35 cellular contexts compared by ENCODE assay signal in genomic region chr6:158095671-158096070, GRCh38.
"Had no signal": no experiment of that assay in that cellular context is flagged by ENCODE, and none has a peak within 500 bp of the region (broad histone marks: within the 10 kb centered on the region; RNA-seq: fewer than 3 reads in every experiment).

No MANE protein-coding gene starts in this region.

- H3K4me3 Mint-ChIP-seq: activated CD4-positive, alpha-beta T cell treated with anti-CD3 and anti-CD28 coated beads, Interleukin-2, amount 10 ng/mL, durations not matched to agents 24 days and 14 days; activated CD8-positive, alpha-beta T cell treated with anti-CD3 and anti-CD28 coated beads for 36 hours; activated naive CD4-positive, alpha-beta T cell treated with anti-CD3 and anti-CD28 coated beads, Interleukin-2, amount 50 U/mL, for 24 hours; activated naive CD8-positive, alpha-beta T cell treated with anti-CD3 and anti-CD28 coated beads, Interleukin-2, amount 10 ng/mL, durations not matched to agents 7 days and 5 days; activated T-cell treated with anti-CD3 and anti-CD28 coated beads, Interleukin-2, amount 50 U/mL, for 72 hours; central memory CD8-positive, alpha-beta T cell had no signal

- FAIRE-seq: RCC 7860, TTC549 had no signal

- H3K9me3 ChIP-seq: ascending aorta had no signal

- H3K4me2 ChIP-seq: PC-9 had no signal

- H3K4me3 ChIP-seq: ascending aorta, cardiac muscle cell, PC-9 had no signal

- H3K36me3 ChIP-seq: cardiac muscle cell had no signal

- H3K27ac ChIP-seq: ascending aorta, cardiac muscle cell, PC-9, RWPE1 had no signal

- H3K27me3 ChIP-seq: ascending aorta, cardiac muscle cell had no signal

- H3K9me3 Mint-ChIP-seq: activated CD4-positive, alpha-beta T cell treated with anti-CD3 and anti-CD28 coated beads, Interleukin-2, amount 10 ng/mL, durations not matched to agents 24 days and 14 days; activated CD8-positive, alpha-beta T cell treated with anti-CD3 and anti-CD28 coated beads for 36 hours; activated naive CD4-positive, alpha-beta T cell treated with anti-CD3 and anti-CD28 coated beads, Interleukin-2, amount 50 U/mL, for 24 hours; activated naive CD8-positive, alpha-beta T cell treated with anti-CD3 and anti-CD28 coated beads, Interleukin-2, amount 10 ng/mL, durations not matched to agents 7 days and 5 days; activated T-cell treated with anti-CD3 and anti-CD28 coated beads, Interleukin-2, amount 50 U/mL, for 72 hours; activated T-helper 2 cell treated with anti-CD3 and anti-CD28 coated beads, Interferon-gamma antibody, Interleukin-2, Interleukin-4, amounts not matched to agents 10 μg/mL and 5 μg/mL and 100 μg/mL, durations not matched to agents 14 hours and 24 hours and 36 hours; central memory CD8-positive, alpha-beta T cell had no signal

- H3K27me3 Mint-ChIP-seq: activated CD4-positive, alpha-beta T cell treated with anti-CD3 and anti-CD28 coated beads, Interleukin-2, amount 10 ng/mL, durations not matched to agents 24 days and 14 days; activated CD8-positive, alpha-beta T cell treated with anti-CD3 and anti-CD28 coated beads for 36 hours; activated naive CD4-positive, alpha-beta T cell treated with anti-CD3 and anti-CD28 coated beads, Interleukin-2, amount 50 U/mL, for 24 hours; activated naive CD8-positive, alpha-beta T cell treated with anti-CD3 and anti-CD28 coated beads, Interleukin-2, amount 10 ng/mL, durations not matched to agents 7 days and 5 days; central memory CD8-positive, alpha-beta T cell had no signal

- ATAC-seq: activated CD8-positive, alpha-beta T cell treated with anti-CD3 and anti-CD28 coated beads for 36 hours; activated T-cell treated with anti-CD3 and anti-CD28 coated beads, Interleukin-2, amount 50 U/mL, for 72 hours; Right ventricle myocardium inferior; SK-N-SH treated with all-trans-retinoic acid at 6 μM for 48 hours had no signal

- H3K27ac Mint-ChIP-seq: activated CD4-positive, alpha-beta T cell treated with anti-CD3 and anti-CD28 coated beads, Interleukin-2, amount 10 ng/mL, durations not matched to agents 24 days and 14 days; activated CD8-positive, alpha-beta T cell treated with anti-CD3 and anti-CD28 coated beads for 36 hours; activated naive CD4-positive, alpha-beta T cell treated with anti-CD3 and anti-CD28 coated beads, Interleukin-2, amount 50 U/mL, for 24 hours; activated naive CD8-positive, alpha-beta T cell treated with anti-CD3 and anti-CD28 coated beads, Interleukin-2, amount 10 ng/mL, durations not matched to agents 7 days and 5 days; activated T-cell treated with anti-CD3 and anti-CD28 coated beads, Interleukin-2, amount 50 U/mL, for 72 hours; activated T-helper 2 cell treated with anti-CD3 and anti-CD28 coated beads, Interferon-gamma antibody, Interleukin-2, Interleukin-4, amounts not matched to agents 10 μg/mL and 5 μg/mL and 100 μg/mL, durations not matched to agents 14 hours and 24 hours and 36 hours had no signal

- DNase-seq: activated CD4-positive, alpha-beta T cell treated with anti-CD3 and anti-CD28 coated beads, Interleukin-2, amount 10 ng/mL, durations not matched to agents 24 days and 14 days; activated CD4-positive, alpha-beta T cell treated with anti-CD3 and anti-CD28 coated beads, Interleukin-2, amount 50 U/mL, for 4 hours; activated CD8-positive, alpha-beta T cell treated with anti-CD3 and anti-CD28 coated beads for 36 hours; activated gamma-delta T cell; activated naive CD4-positive, alpha-beta T cell treated with Interleukin-2 at 50 U/mL for 16 hours; activated naive CD8-positive, alpha-beta T cell treated with anti-CD3 and anti-CD28 coated beads, Interleukin-2, amount 10 ng/mL, durations not matched to agents 7 days and 5 days; activated T-cell treated with anti-CD3 and anti-CD28 coated beads, Interleukin-2, amount 50 U/mL, for 1 hour; activated T-cell treated with anti-CD3 and anti-CD28 coated beads, Interleukin-2, amount 50 U/mL, for 72 hours; amygdala; NCI-H1092 treated with DMSO at 0.1 percent for 48 hours; NCI-H1417; NCI-H146; NCI-H187; NCI-H2029 treated with DMSO at 0.1 percent for 48 hours; NCI-H2107; NCI-H2171; NCI-H510A; NCI-H526; NCI-H748 treated with DMSO at 0.1 percent for 48 hours; PC-9; SIG-M5; SW 1271; T-helper 1 cell; T-helper 2 cell; T-helper 9 cell had no signal

- H3K4me1 Mint-ChIP-seq: activated CD4-positive, alpha-beta T cell treated with anti-CD3 and anti-CD28 coated beads, Interleukin-2, amount 10 ng/mL, durations not matched to agents 24 days and 14 days; activated naive CD4-positive, alpha-beta T cell treated with anti-CD3 and anti-CD28 coated beads, Interleukin-2, amount 50 U/mL, for 24 hours; activated naive CD8-positive, alpha-beta T cell treated with anti-CD3 and anti-CD28 coated beads, Interleukin-2, amount 10 ng/mL, durations not matched to agents 7 days and 5 days; central memory CD8-positive, alpha-beta T cell had no signal

- H2AFZ ChIP-seq: PC-9 had no signal

- H3K4me1 ChIP-seq: ascending aorta had no signal
